17 cellular contexts compared by ENCODE assay signal in the genomic region with DNA sequence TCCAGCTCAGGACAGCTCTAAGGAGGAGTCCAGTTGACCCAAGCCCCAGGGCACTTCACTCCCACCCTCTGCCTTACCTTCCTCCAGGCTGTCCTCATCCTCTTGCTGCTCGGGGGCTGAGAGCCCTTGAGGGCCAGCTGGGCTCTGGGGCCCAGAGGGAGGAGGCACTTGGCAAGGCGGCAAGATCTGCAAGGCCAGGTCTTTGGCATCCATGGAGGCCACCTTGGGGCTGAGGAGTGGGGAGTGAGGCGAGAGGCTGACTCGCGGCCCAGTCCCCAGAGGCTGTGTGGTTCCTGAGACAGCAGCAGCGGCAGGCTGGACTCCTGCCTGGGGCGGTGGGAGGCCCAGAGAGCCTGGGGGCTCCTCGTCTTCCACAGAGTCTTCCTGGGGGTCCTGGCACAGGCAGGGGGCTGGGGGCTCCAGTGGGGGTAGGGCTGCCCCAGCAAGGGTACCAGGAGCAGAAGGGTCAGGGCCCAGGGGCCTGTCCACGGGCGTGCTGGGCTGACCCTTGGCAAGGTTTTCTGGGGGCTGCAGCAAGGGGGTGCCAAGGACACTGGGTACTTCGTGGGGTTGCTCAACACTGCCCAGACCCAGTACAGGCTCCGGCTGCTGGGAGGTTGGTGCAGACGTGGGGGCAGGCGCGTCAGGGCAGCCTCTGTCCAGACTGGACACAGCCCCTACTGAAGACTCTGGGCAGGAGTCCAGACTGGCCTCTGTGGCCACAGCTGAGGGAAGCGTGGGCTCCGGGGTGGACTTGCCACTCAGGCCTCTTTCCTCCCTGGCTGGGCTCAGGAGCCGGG. TPM values are rescaled to one million over a fixed set of nuclear protein-coding genes. Genes with fewer than 3 reads are reported as not detected.
DNase-seq lines count a peak whose midpoint lies in the region; ATAC-seq lines count a peak whose summit lies in the region.
"Had no signal": no experiment of that assay in that cellular context is flagged by ENCODE, and none has a peak within 500 bp of the region (broad histone marks: within the 10 kb centered on the region; RNA-seq: fewer than 3 reads in every experiment).

No MANE protein-coding gene starts in this region.

- H3K4me3 Mint-ChIP-seq in CD4-positive, alpha-beta memory T cell = no peak overlapping the region
- H3K4me3 Mint-ChIP-seq: activated naive CD4-positive, alpha-beta T cell treated with anti-CD3 and anti-CD28 coated beads, Interleukin-2, amount 10 ng/mL, durations not matched to agents 7 days and 5 days; CD8-positive, alpha-beta memory T cell; HFFc6; natural killer cell treated with Interleukin-12 subunit alpha and Interleukin-12 subunit beta and Interleukin-15 and Interleukin-18, amount 100 ng/mL, for 72 hours had no signal

- POLR2A ChIA-PET in CD4-positive, alpha-beta memory T cell (lab: Charles Lee; ENCODE audit: partially characterized antibody) = interaction anchor here (1.0 to 1.9 kb wide), 3 partner anchors 29 to 108 kb away, joined by 3 to 8 read pairs (median 5); partner anchors contain the start of gene TBRG4

- ATAC-seq in right cardiac atrium = peak; percentile 49 to 63
- peak; percentile 69 for ATAC-seq in sciatic nerve
- no peak for ATAC-seq in GM18517 (IDR thresholded peaks at IDR 0.05; ENCODE audit: unreplicated experiment)

- H3K4me1 Mint-ChIP-seq in CD4-positive, alpha-beta memory T cell = peaks cover 0 to 7% (median 5%) of the 10 kb centered on the region in 4 donors
- H3K4me1 Mint-ChIP-seq: activated naive CD4-positive, alpha-beta T cell treated with anti-CD3 and anti-CD28 coated beads, Interleukin-2, amount 10 ng/mL, durations not matched to agents 7 days and 5 days had no signal

- no peaks in the 10 kb centered on the region for H3K36me3 ChIP-seq in CD4-positive, alpha-beta memory T cell (ENCODE audit: insufficient read depth, low read length)
- H3K36me3 ChIP-seq: thoracic aorta had no signal

- no peak overlapping the region for H3K27ac ChIP-seq in right cardiac atrium (ENCODE audit: low read length)
- no peak overlapping the region for H3K27ac ChIP-seq in CD4-positive, alpha-beta memory T cell (ENCODE audit: low read depth, low read length)
- H3K27ac ChIP-seq: 22Rv1, thoracic aorta had no signal

- H3K4me1 ChIP-seq in right cardiac atrium (ENCODE audit: control insufficient read depth, insufficient read depth, low read length) = no peaks in the 10 kb centered on the region
- no peaks in the 10 kb centered on the region for H3K4me1 ChIP-seq in CD4-positive, alpha-beta memory T cell (ENCODE audit: insufficient read depth, low read length)

- DNase-seq in DMS 273 (lab: John Stamatoyannopoulos, UW; ENCODE audit: unreplicated experiment) (peak; percentile 39), DMS 273 treated with DMSO at 0.1 percent for 48 hours (lab: John Stamatoyannopoulos, UW) (no peak), amygdala (lab: John Stamatoyannopoulos, UW) (peak in 43 of 56 donors; percentile 15 to 86 (median 62)), right cardiac atrium (peak; percentile 57 to 79 (median 71)), sciatic nerve (ENCODE audit: low spot score) (peak; percentile 56), retina (no peak)
- no peak for DNase-seq in CD4-positive, alpha-beta memory T cell
- DNase-seq: activated CD4-positive, alpha-beta T cell treated with anti-CD3 and anti-CD28 coated beads, Interleukin-2, amount 50 U/mL, for 4 hours; activated naive CD4-positive, alpha-beta T cell treated with anti-CD3 and anti-CD28 coated beads, Interleukin-2, amount 10 ng/mL, durations not matched to agents 7 days and 5 days; HFFc6; NCI-H1105 had no signal

- intact Hi-C loops in right cardiac atrium (cut with DNase I) = no loop called here
- intact Hi-C loops in sciatic nerve (cut with DNase I) = no loop called here
- intact Hi-C loops in CD4-positive, alpha-beta memory T cell (cut with micrococcal nuclease) = no loop called here

- H3K36me3 Mint-ChIP-seq in CD4-positive, alpha-beta memory T cell = peaks cover 0 to 5% of the 10 kb centered on the region in 2 donors
- H3K36me3 Mint-ChIP-seq: activated naive CD4-positive, alpha-beta T cell treated with anti-CD3 and anti-CD28 coated beads, Interleukin-2, amount 10 ng/mL, durations not matched to agents 7 days and 5 days; natural killer cell treated with Interleukin-12 subunit alpha and Interleukin-12 subunit beta and Interleukin-15 and Interleukin-18, amount 100 ng/mL, for 72 hours had no signal

- WGBS in right cardiac atrium = 61% methylated on average over 18 of the region's 18 CpGs

- no peaks in the 10 kb centered on the region for H3K27me3 ChIP-seq in right cardiac atrium (ENCODE audit: control insufficient read depth, insufficient read depth)
- no peaks in the 10 kb centered on the region for H3K27me3 ChIP-seq in CD4-positive, alpha-beta memory T cell (ENCODE audit: insufficient read depth, low read length)

- H3K9me3 Mint-ChIP-seq in CD4-positive, alpha-beta memory T cell = peaks cover 0 to 3% (median 0%) of the 10 kb centered on the region in 8 donors
- H3K9me3 Mint-ChIP-seq: activated naive CD4-positive, alpha-beta T cell treated with anti-CD3 and anti-CD28 coated beads, Interleukin-2, amount 10 ng/mL, durations not matched to agents 7 days and 5 days; CD8-positive, alpha-beta memory T cell; HFFc6; natural killer cell treated with Interleukin-12 subunit alpha and Interleukin-12 subunit beta and Interleukin-15 and Interleukin-18, amount 100 ng/mL, for 72 hours had no signal

- no peak overlapping the region for H3K4me3 ChIP-seq in right cardiac atrium (ENCODE audit: low read length)
- H3K4me3 ChIP-seq in CD4-positive, alpha-beta memory T cell (ENCODE audit: low read length in 2 of 2) = no peak overlapping the region
- H3K4me3 ChIP-seq: thoracic aorta had no signal

- CTCF ChIA-PET in CD4-positive, alpha-beta memory T cell (lab: Charles Lee; ENCODE audit: partially characterized antibody) = interaction anchor here (2.2 kb wide), 1 partner anchor 54 kb away, joined by 16 read pairs; no protein-coding TSS in a partner anchor

- H3K27ac Mint-ChIP-seq in CD4-positive, alpha-beta memory T cell = peak overlapping the region in 1 of 7 donors; percentile 47
- H3K27ac Mint-ChIP-seq: activated naive CD4-positive, alpha-beta T cell treated with anti-CD3 and anti-CD28 coated beads, Interleukin-2, amount 10 ng/mL, durations not matched to agents 7 days and 5 days; HFFc6; natural killer cell treated with Interleukin-12 subunit alpha and Interleukin-12 subunit beta and Interleukin-15 and Interleukin-18, amount 100 ng/mL, for 72 hours had no signal

- H3K27me3 Mint-ChIP-seq in CD4-positive, alpha-beta memory T cell = no peaks in the 10 kb centered on the region
- H3K27me3 Mint-ChIP-seq: CD8-positive, alpha-beta memory T cell; natural killer cell treated with Interleukin-12 subunit alpha and Interleukin-12 subunit beta and Interleukin-15 and Interleukin-18, amount 100 ng/mL, for 72 hours had no signal

- no peaks in the 10 kb centered on the region for H3K9me3 ChIP-seq in right cardiac atrium (ENCODE audit: control insufficient read depth, low read length)
- no peaks in the 10 kb centered on the region for H3K9me3 ChIP-seq in CD4-positive, alpha-beta memory T cell (ENCODE audit: control insufficient read depth in 1 of 2, low read length in 2 of 2)
- H3K9me3 ChIP-seq: thoracic aorta had no signal

RNA-seq across cellular contexts. Expression of gene NACAD, which starts 6.5 kb away (rescaled TPM):
- total RNA-seq in right cardiac atrium = 1 to 10 TPM; 4.5 to 6.5 (median 5.0) TPM
- 3.2 TPM for polyA plus RNA-seq in right cardiac atrium
- total RNA-seq in sciatic nerve = 12.0 TPM
- total RNA-seq in CD4-positive, alpha-beta memory T cell = not detected
- not detected for polyA plus RNA-seq in CD4-positive, alpha-beta memory T cell
- total RNA-seq: HepG2 had no signal

RNA-seq across cellular contexts. Expression of gene TBRG4, which starts 29.3 kb away (rescaled TPM):
- 10 to 100 TPM; 49.5 to 68.1 (median 55.3) TPM for total RNA-seq in right cardiac atrium
- polyA plus RNA-seq in right cardiac atrium = 46.2 TPM
- total RNA-seq in sciatic nerve = 39.5 TPM
- total RNA-seq in CD4-positive, alpha-beta memory T cell = 100 to 1,000 TPM; 103 to 129 TPM
- 10 to 100 TPM; 48.5 to 65.3 TPM for polyA plus RNA-seq in CD4-positive, alpha-beta memory T cell

Comparison
In these comparisons a context has a peak if more than half of its experiments do, and no peak if none do; other contexts are left out.
1. DNase-seq: peak in DMS 273 (single experiment), amygdala (43 of 56), right cardiac atrium (3 of 3) and sciatic nerve (single experiment); none in DMS 273 treated with DMSO at 0.1 percent for 48 hours (single experiment), retina (single experiment) and CD4-positive, alpha-beta memory T cell (0 of 5).
2. RNA of gene NACAD, which starts 6.5 kb away (total RNA-seq): 12.0 TPM in sciatic nerve (single experiment) and 4.5 to 6.5 TPM in right cardiac atrium; not detected in CD4-positive, alpha-beta memory T cell; every median in the first group is over 4 times any median in the second.